ENCODE assay signal across 18 cellular contexts in genomic region chr16:54216268-54217187, GRCh38.
"Had no signal": no experiment of that assay in that cellular context is flagged by ENCODE, and none has a peak within 500 bp of the region (broad histone marks: within the 10 kb centered on the region; RNA-seq: fewer than 3 reads in every experiment).

No MANE protein-coding gene starts in this region.

- H3K4me3 ChIP-seq: lung, transverse colon, vagina had no signal

- H3K9me3 Mint-ChIP-seq: activated CD4-positive, alpha-beta T cell treated with anti-CD3 and anti-CD28 coated beads, Interleukin-2, amount 10 ng/mL, durations not matched to agents 24 days and 14 days; activated naive CD8-positive, alpha-beta T cell treated with anti-CD3 and anti-CD28 coated beads for 36 hours; dendritic cell treated with granulocyte-macrophage colony-stimulating factor and Interleukin-4, amounts not matched to agents 40 ng/mL and 50 ng/mL, for 4 days; naive B cell; stimulated activated naive B cell treated with anti-CD40 and anti-IgM and Interleukin-4, amounts not matched to agents 10 μg/mL and 1 μg/mL and 100 μg/mL, for 72 hours had no signal

- H3K79me2 ChIP-seq: parathyroid adenoma had no signal

- H3K4me1 ChIP-seq: parathyroid adenoma, transverse colon had no signal

- H3K36me3 ChIP-seq: brain microvascular endothelial cell, transverse colon, vagina had no signal

- H2AFZ ChIP-seq: parathyroid adenoma had no signal

- H3K27ac ChIP-seq: brain microvascular endothelial cell, epithelial cell of prostate, parathyroid adenoma, transverse colon, vagina had no signal

- DNase-seq: activated CD4-positive, alpha-beta T cell treated with anti-CD3 and anti-CD28 coated beads, Interleukin-2, amount 10 ng/mL, durations not matched to agents 24 days and 14 days; activated CD4-positive, CD25-positive, alpha-beta regulatory T cell; activated CD8-positive, alpha-beta memory T cell treated with anti-CD3 and anti-CD28 coated beads for 24 hours; activated gamma-delta T cell treated with Interleukin-2 at 50 U/mL for 16 hours; activated naive CD8-positive, alpha-beta T cell treated with anti-CD3 and anti-CD28 coated beads for 36 hours; brain microvascular endothelial cell; cerebellar nuclear complex; head of caudate nucleus; naive B cell; stimulated activated CD4-positive, alpha-beta T cell treated with anti-CD3 and anti-CD28 coated beads, Interleukin-15, amount 100 ng/mL, for 24 hours; stimulated activated CD4-positive, alpha-beta T cell treated with anti-CD3 and anti-CD28 coated beads, Interleukin-4, amount 100 ng/mL, for 1 hour; stimulated activated naive B cell treated with anti-CD40 and anti-IgM and Interleukin-4, amounts not matched to agents 10 μg/mL and 1 μg/mL and 100 μg/mL, for 72 hours; transverse colon had no signal

- H3K27me3 ChIP-seq: brain microvascular endothelial cell, vagina had no signal

- H3K4me1 Mint-ChIP-seq: activated CD4-positive, alpha-beta T cell treated with anti-CD3 and anti-CD28 coated beads, Interleukin-2, amount 10 ng/mL, durations not matched to agents 24 days and 14 days; activated naive CD8-positive, alpha-beta T cell treated with anti-CD3 and anti-CD28 coated beads for 36 hours; naive B cell; stimulated activated naive B cell treated with anti-CD40 and anti-IgM and Interleukin-4, amounts not matched to agents 10 μg/mL and 1 μg/mL and 100 μg/mL, for 72 hours had no signal

- H3K36me3 Mint-ChIP-seq: activated naive CD8-positive, alpha-beta T cell treated with anti-CD3 and anti-CD28 coated beads for 36 hours; naive B cell had no signal

- H3K9ac ChIP-seq: parathyroid adenoma had no signal

- ATAC-seq: stimulated activated naive B cell treated with anti-CD40 and anti-IgM and Interleukin-4, amounts not matched to agents 10 μg/mL and 1 μg/mL and 100 μg/mL, for 72 hours had no signal

- H3K9me3 ChIP-seq: transverse colon, vagina had no signal

- H3K27me3 Mint-ChIP-seq: activated CD4-positive, alpha-beta T cell treated with anti-CD3 and anti-CD28 coated beads, Interleukin-2, amount 10 ng/mL, durations not matched to agents 24 days and 14 days had no signal

- H3K27ac Mint-ChIP-seq: activated CD4-positive, alpha-beta T cell treated with anti-CD3 and anti-CD28 coated beads, Interleukin-2, amount 10 ng/mL, durations not matched to agents 24 days and 14 days; activated naive CD8-positive, alpha-beta T cell treated with anti-CD3 and anti-CD28 coated beads for 36 hours; dendritic cell treated with granulocyte-macrophage colony-stimulating factor and Interleukin-4, amounts not matched to agents 40 ng/mL and 50 ng/mL, for 4 days; naive B cell; stimulated activated naive B cell treated with anti-CD40 and anti-IgM and Interleukin-4, amounts not matched to agents 10 μg/mL and 1 μg/mL and 100 μg/mL, for 72 hours had no signal

- H3K4me3 Mint-ChIP-seq: activated CD4-positive, alpha-beta T cell treated with anti-CD3 and anti-CD28 coated beads, Interleukin-2, amount 10 ng/mL, durations not matched to agents 24 days and 14 days; activated naive CD8-positive, alpha-beta T cell treated with anti-CD3 and anti-CD28 coated beads for 36 hours; dendritic cell treated with granulocyte-macrophage colony-stimulating factor and Interleukin-4, amounts not matched to agents 40 ng/mL and 50 ng/mL, for 4 days; naive B cell; stimulated activated naive B cell treated with anti-CD40 and anti-IgM and Interleukin-4, amounts not matched to agents 10 μg/mL and 1 μg/mL and 100 μg/mL, for 72 hours had no signal
